ENCODE assay signal across 16 cellular contexts in genomic region chr19:30387311-30388115, GRCh38. TPM values are rescaled to one million over a fixed set of nuclear protein-coding genes. Genes with fewer than 3 reads are reported as not detected.
"Had no signal": no experiment of that assay in that cellular context is flagged by ENCODE, and none has a peak within 500 bp of the region (broad histone marks: within the 10 kb centered on the region; RNA-seq: fewer than 3 reads in every experiment).

No MANE protein-coding gene starts in this region.

- H3K4me1 ChIP-seq: tibial artery had no signal

- H3K27me3 Mint-ChIP-seq: stimulated activated memory B cell treated with anti-CD40 and anti-IgM and Interleukin-4, amounts not matched to agents 10 μg/mL and 1 μg/mL and 100 μg/mL, for 72 hours had no signal

- ATAC-seq: esophagus mucosa; stimulated activated memory B cell treated with anti-CD40 and anti-IgM and Interleukin-4, amounts not matched to agents 10 μg/mL and 1 μg/mL and 100 μg/mL, for 72 hours; T-cell had no signal

- H3K36me3 Mint-ChIP-seq: activated naive CD4-positive, alpha-beta T cell treated with anti-CD3 and anti-CD28 coated beads, Interleukin-2, amount 10 ng/mL, durations not matched to agents 7 days and 5 days; stimulated activated memory B cell treated with anti-CD40 and anti-IgM and Interleukin-4, amounts not matched to agents 10 μg/mL and 1 μg/mL and 100 μg/mL, for 72 hours; T-cell had no signal

- H3K4me3 ChIP-seq: cardiac muscle cell, lung, ovary, tibial artery had no signal

- H3K9me3 Mint-ChIP-seq: neural crest cell, T-cell had no signal

- H3K9me3 ChIP-seq: ovary, tibial artery had no signal

- DNase-seq: activated CD4-positive, CD25-positive, alpha-beta regulatory T cell treated with anti-CD3 and anti-CD28 coated beads, Interleukin-2, amount 50 U/mL, for 72 hours; activated naive CD4-positive, alpha-beta T cell treated with anti-CD3 and anti-CD28 coated beads, Interleukin-2, amount 10 ng/mL, durations not matched to agents 7 days and 5 days; hypothalamus; kidney glomerular epithelial cell; midbrain; ovary; T-cell; T-helper 9 cell; tibial artery had no signal

- H3K4me3 Mint-ChIP-seq: activated naive CD4-positive, alpha-beta T cell treated with anti-CD3 and anti-CD28 coated beads, Interleukin-2, amount 10 ng/mL, durations not matched to agents 7 days and 5 days; neural crest cell; stimulated activated memory B cell treated with anti-CD40 and anti-IgM and Interleukin-4, amounts not matched to agents 10 μg/mL and 1 μg/mL and 100 μg/mL, for 72 hours; T-cell had no signal

- H3K27me3 ChIP-seq: ovary, tibial artery had no signal

- H3K4me1 Mint-ChIP-seq: activated naive CD4-positive, alpha-beta T cell treated with anti-CD3 and anti-CD28 coated beads, Interleukin-2, amount 10 ng/mL, durations not matched to agents 7 days and 5 days; stimulated activated memory B cell treated with anti-CD40 and anti-IgM and Interleukin-4, amounts not matched to agents 10 μg/mL and 1 μg/mL and 100 μg/mL, for 72 hours; T-cell had no signal

- H3K36me3 ChIP-seq: cardiac muscle cell, ovary, tibial artery had no signal

- H3K27ac Mint-ChIP-seq: activated naive CD4-positive, alpha-beta T cell treated with anti-CD3 and anti-CD28 coated beads, Interleukin-2, amount 10 ng/mL, durations not matched to agents 7 days and 5 days; stimulated activated memory B cell treated with anti-CD40 and anti-IgM and Interleukin-4, amounts not matched to agents 10 μg/mL and 1 μg/mL and 100 μg/mL, for 72 hours; T-cell had no signal

- H3K27ac ChIP-seq: cardiac muscle cell, ovary, tibial artery had no signal

RNA-seq across cellular contexts. Expression of gene ZNF536, which starts 15.3 kb away (rescaled TPM):
- total RNA-seq: activated CD8-positive, alpha-beta memory T cell treated with anti-CD3 and anti-CD28 coated beads for 36 hours; myocyte had no signal
